ENCODE assay signal across 17 cellular contexts in the genomic region with DNA sequence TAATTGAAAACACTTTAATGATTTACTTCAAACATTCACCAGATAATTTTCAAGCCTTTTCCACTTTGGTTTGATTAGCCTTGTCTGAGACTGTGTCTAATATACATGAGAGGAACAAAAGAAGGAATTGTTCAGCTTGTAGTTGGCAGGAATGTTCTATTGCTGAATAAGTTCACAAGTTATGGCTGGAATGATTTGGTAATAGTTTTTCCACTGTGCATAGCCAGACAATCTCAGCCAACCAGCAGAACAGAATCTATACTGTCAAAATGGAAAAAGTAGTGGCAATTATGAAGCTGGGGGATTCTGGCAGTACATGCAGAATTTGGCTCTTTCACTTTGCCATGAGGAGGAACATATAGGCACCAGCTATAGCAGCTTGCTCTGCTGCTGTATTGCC.
DNase-seq lines count a peak whose midpoint lies in the region; ATAC-seq and TF ChIP-seq lines count a peak whose summit lies in the region.
"Had no signal": no experiment of that assay in that cellular context is flagged by ENCODE, and none has a peak within 500 bp of the region (broad histone marks: within the 10 kb centered on the region; RNA-seq: fewer than 3 reads in every experiment).

No MANE protein-coding gene starts in this region.

- TF ChIP-seq POLR2A in breast epithelium (IDR thresholded peaks at IDR 0.05) (no peak), suprapubic skin (IDR thresholded peaks at IDR 0.05) (no peak)

- DNase-seq in MCF 10A (ENCODE audit: unreplicated experiment) = peak; percentile 49
- DNase-seq in breast epithelium (ENCODE audit: low spot score in 2 of 2) = no peak
- peak; percentile 60 for DNase-seq in brain microvascular endothelial cell
- DNase-seq in glomerular visceral epithelial cell (ENCODE audit: extremely low spot score) = peak; percentile 29
- DNase-seq in suprapubic skin (ENCODE audit: low spot score in 2 of 2) = no peak
- DNase-seq in lower lobe of right lung = no peak
- DNase-seq in NCI-H187 (lab: John Stamatoyannopoulos, UW) = no peak
- no peak for DNase-seq in UCSD-AML1 (lab: John Stamatoyannopoulos, UW; ENCODE audit: unreplicated experiment)
- DNase-seq: activated T-cell treated with anti-CD3 and anti-CD28 coated beads, Interleukin-2, amount 50 U/mL, for 72 hours; islet precursor cell; NCI-H146; NCI-H774; nephron progenitor cell; tibial artery had no signal

- H3K9me3 ChIP-seq in breast epithelium = no peaks in the 10 kb centered on the region
- no peaks in the 10 kb centered on the region for H3K9me3 ChIP-seq in suprapubic skin
- H3K9me3 ChIP-seq in lower lobe of right lung = no peaks in the 10 kb centered on the region
- H3K9me3 ChIP-seq: esophagus muscularis mucosa, tibial artery had no signal

- CTCF ChIA-PET in MCF 10A (lab: Yijun Ruan, JAX) = interaction anchor here (0.6 to 3.9 kb wide), 4 partner anchors 9 to 1651 kb away, joined by 3 to 16 read pairs (median 3); no protein-coding TSS in a partner anchor

- H3K36me3 ChIP-seq in breast epithelium (no peaks in the 10 kb centered on the region), brain microvascular endothelial cell (replicated peaks) (no peaks in the 10 kb centered on the region), suprapubic skin (no peaks in the 10 kb centered on the region), lower lobe of right lung (no peaks in the 10 kb centered on the region)
- H3K36me3 ChIP-seq: cardiac muscle cell, esophagus muscularis mucosa, tibial artery had no signal

- BruUV-seq in MCF 10A (replicated peaks; lab: Mats Ljungman, UMichigan) = no TSS peak

- H3K4me3 ChIP-seq in breast epithelium = no peak overlapping the region
- H3K4me3 ChIP-seq in brain microvascular endothelial cell (ENCODE audit: low read depth, low read length) = no peak overlapping the region
- no peak overlapping the region for H3K4me3 ChIP-seq in suprapubic skin
- no peak overlapping the region for H3K4me3 ChIP-seq in lower lobe of right lung
- H3K4me3 ChIP-seq: cardiac muscle cell, esophagus muscularis mucosa, tibial artery had no signal

- peak overlapping the region; percentile 93 for H3K27ac Mint-ChIP-seq in MCF 10A (ENCODE audit: low read depth, unreplicated experiment)
- H3K27ac Mint-ChIP-seq: activated T-cell treated with anti-CD3 and anti-CD28 coated beads, Interleukin-2, amount 50 U/mL, for 72 hours; nephron progenitor cell had no signal

- H3K27ac ChIP-seq in breast epithelium (no peak overlapping the region), brain microvascular endothelial cell (peak overlapping the region; percentile 56), suprapubic skin (peak overlapping the region; percentile 20), lower lobe of right lung (no peak overlapping the region)
- H3K27ac ChIP-seq: 22Rv1, cardiac muscle cell, tibial artery had no signal

- H3K4me1 ChIP-seq in breast epithelium (no peaks in the 10 kb centered on the region), suprapubic skin (peaks cover 4% of the 10 kb centered on the region), lower lobe of right lung (no peaks in the 10 kb centered on the region)

- intact Hi-C loops in MCF 10A (cut with micrococcal nuclease) (loop anchor here (10.0 kb wide), 1 partner anchor 1550 kb away; a partner anchor contains a TSS), breast epithelium (cut with DNase I; ENCODE audit: low total_unique reads) (no loop called here), lower lobe of right lung (cut with DNase I) (no loop called here)

- ATAC-seq in lower lobe of right lung = no peak
- ATAC-seq: activated T-cell treated with anti-CD3 and anti-CD28 coated beads, Interleukin-2, amount 50 U/mL, for 72 hours had no signal

- peaks cover 42% of the 10 kb centered on the region for H3K4me1 Mint-ChIP-seq in MCF 10A (ENCODE audit: insufficient read depth, unreplicated experiment)

- peak overlapping the region; percentile 43 for H3K4me3 Mint-ChIP-seq in MCF 10A (ENCODE audit: unreplicated experiment)
- H3K4me3 Mint-ChIP-seq: activated T-cell treated with anti-CD3 and anti-CD28 coated beads, Interleukin-2, amount 50 U/mL, for 72 hours; nephron progenitor cell had no signal

- no peaks in the 10 kb centered on the region for H3K27me3 ChIP-seq in breast epithelium
- H3K27me3 ChIP-seq in brain microvascular endothelial cell (replicated peaks) = no peaks in the 10 kb centered on the region
- no peaks in the 10 kb centered on the region for H3K27me3 ChIP-seq in suprapubic skin
- no peaks in the 10 kb centered on the region for H3K27me3 ChIP-seq in lower lobe of right lung (ENCODE audit: low read depth)
- H3K27me3 ChIP-seq: esophagus muscularis mucosa, tibial artery had no signal

- no peaks in the 10 kb centered on the region for H3K27me3 Mint-ChIP-seq in MCF 10A (ENCODE audit: insufficient read depth, unreplicated experiment)

- in situ Hi-C loops in brain microvascular endothelial cell (cut with HindIII; ENCODE audit: low pct_ligation_motif_present, low sequenced_read_pairs) = no loop called here

- no peak for TF ChIP-seq EP300 in suprapubic skin (IDR thresholded peaks at IDR 0.05)

- TF ChIP-seq CTCF in MCF 10A (IDR thresholded peaks at IDR 0.05; ENCODE audit: unreplicated experiment) (no peak), breast epithelium (IDR thresholded peaks at IDR 0.05) (no peak), brain microvascular endothelial cell (IDR thresholded peaks at IDR 0.05; ENCODE audit: low read depth, low read length, missing control alignments) (no peak), suprapubic skin (IDR thresholded peaks at IDR 0.05) (no peak), lower lobe of right lung (IDR thresholded peaks at IDR 0.05) (no peak)

- no peaks in the 10 kb centered on the region for H3K36me3 Mint-ChIP-seq in MCF 10A (ENCODE audit: insufficient read depth, unreplicated experiment)

- POLR2A ChIA-PET in MCF 10A (lab: Yijun Ruan, JAX) = interaction anchor here (0.6 to 3.5 kb wide), 6 partner anchors 9 to 458 kb away, joined by 3 to 28 read pairs (median 4); no protein-coding TSS in a partner anchor

- H3K9me3 Mint-ChIP-seq in MCF 10A (ENCODE audit: unreplicated experiment) = peaks cover 9% of the 10 kb centered on the region
- H3K9me3 Mint-ChIP-seq: nephron progenitor cell had no signal

Comparison
In these comparisons a context has a peak if more than half of its experiments do, and no peak if none do; other contexts are left out.
1. DNase-seq: peak in MCF 10A (single experiment), brain microvascular endothelial cell (single experiment) and glomerular visceral epithelial cell (single experiment); none in breast epithelium (0 of 2), suprapubic skin (0 of 2), lower lobe of right lung (single experiment), NCI-H187 (0 of 2) and UCSD-AML1 (single experiment).
2. H3K27ac ChIP-seq: peak in brain microvascular endothelial cell (single experiment) and suprapubic skin (single experiment); none in breast epithelium (0 of 2) and lower lobe of right lung (single experiment).